ENCODE assay signal across 8 cellular contexts in genomic region chr21:35933466-35933865, GRCh38.
A peak's percentile ranks its signal among the peaks of the same experiment; 100 is the strongest.
DNase-seq lines count a peak whose midpoint lies in the region; ATAC-seq and TF ChIP-seq lines count a peak whose summit lies in the region.

No MANE protein-coding gene starts in this region.

- no peaks in the 10 kb centered on the region for H4K20me1 ChIP-seq in osteoblast (ENCODE audit: insufficient read depth, low read length)

- H2AFZ ChIP-seq in osteoblast (ENCODE audit: low read length), result peak overlapping the region; percentile 34

- H3K27me3 ChIP-seq in esophagus muscularis mucosa, result no peaks in the 10 kb centered on the region
- no peaks in the 10 kb centered on the region for H3K27me3 ChIP-seq in osteoblast (ENCODE audit: insufficient read depth, low read length)

- no peak for TF ChIP-seq POLR2A in esophagus muscularis mucosa (IDR thresholded peaks at IDR 0.05; ENCODE audit: low read depth)

- H3K27ac ChIP-seq in esophagus muscularis mucosa (replicated peaks in 1 of 4) (peak overlapping the region; percentile 1 to 73 (median 62)), osteoblast (ENCODE audit: low read depth, low read length) (no peak overlapping the region)

- no peak for ATAC-seq in HG03521 (IDR thresholded peaks at IDR 0.05; ENCODE audit: unreplicated experiment)
- ATAC-seq in GM21825 (IDR thresholded peaks at IDR 0.05; ENCODE audit: unreplicated experiment), result no peak
- no peak for ATAC-seq in HG03025 (IDR thresholded peaks at IDR 0.05; ENCODE audit: low FRiP score, unreplicated experiment)

- intact Hi-C loops in esophagus muscularis mucosa (cut with DNase I), result no loop called here

- H3K4me2 ChIP-seq in osteoblast (ENCODE audit: insufficient read depth, low read length), result peak overlapping the region; percentile 50

- DNase-seq in COLO829 (ENCODE audit: low spot score) (peak; percentile 81), NOMO-1 treated with dmso at 0.1 percent for 144 hours (lab: John Stamatoyannopoulos, UW; ENCODE audit: unreplicated experiment) (peak; percentile 40), esophagus muscularis mucosa (ENCODE audit: extremely low spot score) (peak; percentile 92), osteoblast (ENCODE audit: insufficient read length, low spot score, missing footprints) (peak; percentile 75), activated gamma-delta T cell treated with Interleukin-2 at 50 U/mL for 16 hours (no peak)

- H3K79me2 ChIP-seq in osteoblast (ENCODE audit: insufficient read depth, low read length), result no peaks in the 10 kb centered on the region

- TF ChIP-seq CTCF in esophagus muscularis mucosa (IDR thresholded peaks at IDR 0.05), result peak in 1 of 3 experiments; percentile 2
- peak; percentile 50 for TF ChIP-seq CTCF in osteoblast (IDR thresholded peaks at IDR 0.05; ENCODE audit: extremely low read depth, low read depth, low read length)

- no peak overlapping the region for H3K4me3 ChIP-seq in esophagus muscularis mucosa
- H3K4me3 ChIP-seq in osteoblast (ENCODE audit: insufficient read depth, low read length), result no peak overlapping the region

- H3K4me1 ChIP-seq in esophagus muscularis mucosa, result peaks cover 16 to 21% (median 19%) of the 10 kb centered on the region in 4 donors
- H3K4me1 ChIP-seq in osteoblast (ENCODE audit: insufficient read depth, low read length), result peaks cover 21% of the 10 kb centered on the region

- WGBS in esophagus muscularis mucosa, result 20% methylated on average over 3 of the region's 3 CpGs

- H3K9me3 ChIP-seq in esophagus muscularis mucosa (no peaks in the 10 kb centered on the region), osteoblast (ENCODE audit: low read depth, low read length) (no peaks in the 10 kb centered on the region)

- H3K36me3 ChIP-seq in esophagus muscularis mucosa (no peaks in the 10 kb centered on the region), osteoblast (ENCODE audit: insufficient read depth, low read length) (no peaks in the 10 kb centered on the region)

- no peak for TF ChIP-seq EP300 in esophagus muscularis mucosa (IDR thresholded peaks at IDR 0.05)
